ENCODE assay signal across 11 cellular contexts in genomic region chr6:121439456-121440250, GRCh38. TPM values are rescaled to one million over a fixed set of nuclear protein-coding genes. Genes with fewer than 3 reads are reported as not detected.
DNase-seq lines count a peak whose midpoint lies in the region; ATAC-seq and TF ChIP-seq lines count a peak whose summit lies in the region.
"Had no signal": no experiment of that assay in that cellular context is flagged by ENCODE, and none has a peak within 500 bp of the region (broad histone marks: within the 10 kb centered on the region; RNA-seq: fewer than 3 reads in every experiment).

No MANE protein-coding gene starts in this region.

- H3K79me2 ChIP-seq in hepatocyte = peaks cover 90% of the 10 kb centered on the region

- H3K4me1 ChIP-seq in adrenal gland (replicated peaks in 1 of 2) = peaks cover 4 to 45% of the 10 kb centered on the region in 2 donors
- no peaks in the 10 kb centered on the region for H3K4me1 ChIP-seq in hepatocyte (ENCODE audit: insufficient read depth)
- peaks cover 0 to 9% (median 0%) of the 10 kb centered on the region in 4 donors for H3K4me1 ChIP-seq in right lobe of liver

- no peaks in the 10 kb centered on the region for H3K9me3 Mint-ChIP-seq in Calu3 (ENCODE audit: low read depth, unreplicated experiment)
- H3K9me3 Mint-ChIP-seq: activated naive CD8-positive, alpha-beta T cell treated with anti-CD3 and anti-CD28 coated beads, Interleukin-2, amount 10 ng/mL, durations not matched to agents 7 days and 5 days had no signal

- intact Hi-C loops in Calu3 (cut with micrococcal nuclease; ENCODE audit: unreplicated experiment) (loop anchor here (5.0 to 10.0 kb wide), 4 partner anchors 53 to 255 kb away; no protein-coding TSS in a partner anchor), adrenal gland (cut with DNase I) (loop anchor here (10.0 kb wide), 2 partner anchors 255 to 415 kb away; no protein-coding TSS in a partner anchor), right lobe of liver (cut with DNase I) (loop anchor here in 1 of 2 donors (10.0 kb wide), 1 partner anchor 595 kb away; no protein-coding TSS in a partner anchor)

- TF ChIP-seq CTCF in Calu3 (IDR thresholded peaks at IDR 0.05; ENCODE audit: unreplicated experiment) (no peak), adrenal gland (IDR thresholded peaks at IDR 0.05) (no peak), hepatocyte (IDR thresholded peaks at IDR 0.05; ENCODE audit: poor library complexity) (no peak), right lobe of liver (IDR thresholded peaks at IDR 0.05) (no peak)

- no peaks in the 10 kb centered on the region for H3K9me2 ChIP-seq in hepatocyte (replicated peaks; ENCODE audit: insufficient read depth)

- H3K36me3 ChIP-seq in adrenal gland (replicated peaks in 1 of 2) (no peaks in the 10 kb centered on the region), hepatocyte (replicated peaks; ENCODE audit: insufficient read depth, low read depth) (no peaks in the 10 kb centered on the region), right lobe of liver (no peaks in the 10 kb centered on the region)

- peaks cover 38% of the 10 kb centered on the region for H3K36me3 Mint-ChIP-seq in Calu3 (ENCODE audit: insufficient read depth, unreplicated experiment)
- H3K36me3 Mint-ChIP-seq: activated naive CD8-positive, alpha-beta T cell treated with anti-CD3 and anti-CD28 coated beads, Interleukin-2, amount 10 ng/mL, durations not matched to agents 7 days and 5 days had no signal

- peak overlapping the region in 3 of 4 donors; percentile 29 to 91 (median 69) for H3K4me3 ChIP-seq in adrenal gland
- no peak overlapping the region for H3K4me3 ChIP-seq in hepatocyte
- peak overlapping the region; percentile 2 for H3K4me3 ChIP-seq in skeletal muscle cell (ENCODE audit: low read depth, low read length)
- H3K4me3 ChIP-seq in right lobe of liver = no peak overlapping the region

- H3K9me3 ChIP-seq in adrenal gland (replicated peaks in 1 of 3) = no peaks in the 10 kb centered on the region
- H3K9me3 ChIP-seq in hepatocyte (ENCODE audit: low read depth) = no peaks in the 10 kb centered on the region
- H3K9me3 ChIP-seq in right lobe of liver = no peaks in the 10 kb centered on the region

- peak overlapping the region; percentile 94 for H3K4me3 Mint-ChIP-seq in Calu3 (ENCODE audit: low read depth, unreplicated experiment)
- H3K4me3 Mint-ChIP-seq: activated naive CD8-positive, alpha-beta T cell treated with anti-CD3 and anti-CD28 coated beads, Interleukin-2, amount 10 ng/mL, durations not matched to agents 7 days and 5 days had no signal

- peak overlapping the region in 4 of 5 donors; percentile 18 to 88 (median 68) for H3K27ac ChIP-seq in adrenal gland
- peak overlapping the region; percentile 90 for H3K27ac ChIP-seq in hepatocyte
- H3K27ac ChIP-seq in right lobe of liver = no peak overlapping the region

- CTCF ChIA-PET in Calu3 (lab: Charles Lee) = no interaction called here

- peak overlapping the region; percentile 77 for H3K4me2 ChIP-seq in hepatocyte

- H3K27me3 ChIP-seq in adrenal gland (no peaks in the 10 kb centered on the region), hepatocyte (no peaks in the 10 kb centered on the region), right lobe of liver (peaks cover 0 to 7% of the 10 kb centered on the region in 2 donors)

- H3K27me3 Mint-ChIP-seq in Calu3 (ENCODE audit: unreplicated experiment) = no peaks in the 10 kb centered on the region

- TF ChIP-seq POLR2A in adrenal gland (IDR thresholded peaks at IDR 0.05) = peak in 1 of 2 donors; percentile 19
- TF ChIP-seq POLR2A in right lobe of liver (IDR thresholded peaks at IDR 0.05) = no peak

- BruUV-seq in Calu3 (replicated peaks; lab: Mats Ljungman, UMichigan) = no TSS peak

- no peak for ATAC-seq in HG02938 (IDR thresholded peaks at IDR 0.05; ENCODE audit: unreplicated experiment)
- ATAC-seq in right lobe of liver = no peak
- no peak for ATAC-seq in HG02763 (IDR thresholded peaks at IDR 0.05; ENCODE audit: unreplicated experiment)

- WGBS in adrenal gland, 4 donors = 23 to 47% (median 31%) methylated on average over 5 of the region's 5 CpGs
- 32% methylated on average over 5 of the region's 5 CpGs for WGBS in hepatocyte (ENCODE audit: low lambda C conversion rate, missing lambda C conversion rate)
- 48% methylated on average over 5 of the region's 5 CpGs for WGBS in right lobe of liver (ENCODE audit: insufficient coverage, low coverage, low lambda C conversion rate, missing lambda C conversion rate)

- DNase-seq in Calu3 (no peak), adrenal gland (no peak), hepatocyte (ENCODE audit: low spot score) (no peak), skeletal muscle cell (ENCODE audit: low read depth) (no peak), NCI-H146 (lab: John Stamatoyannopoulos, UW) (no peak), right lobe of liver (no peak)
- DNase-seq: activated CD8-positive, alpha-beta memory T cell treated with anti-CD3 and anti-CD28 coated beads for 24 hours; activated naive CD8-positive, alpha-beta T cell treated with anti-CD3 and anti-CD28 coated beads, Interleukin-2, amount 10 ng/mL, durations not matched to agents 7 days and 5 days; NCI-H1105 treated with DMSO at 0.1 percent for 48 hours had no signal

- H2AFZ ChIP-seq in hepatocyte = no peak overlapping the region

- peak overlapping the region; percentile 30 for H3K27ac Mint-ChIP-seq in Calu3 (ENCODE audit: unreplicated experiment)
- H3K27ac Mint-ChIP-seq: activated naive CD8-positive, alpha-beta T cell treated with anti-CD3 and anti-CD28 coated beads, Interleukin-2, amount 10 ng/mL, durations not matched to agents 7 days and 5 days had no signal

- H4K20me1 ChIP-seq in hepatocyte (ENCODE audit: insufficient read depth, poor library complexity, severe bottlenecking) = peaks cover 38% of the 10 kb centered on the region

- H3K4me1 Mint-ChIP-seq in Calu3 (ENCODE audit: low read depth, unreplicated experiment) = peaks cover 28% of the 10 kb centered on the region

RNA-seq across cellular contexts. Expression of gene GJA1, which starts 4.2 kb away (rescaled TPM):
- total RNA-seq in Calu3 (2022) = 147 and 211 TPM in 2 replicates
- 100 to 1,000 TPM; 330 to 893 (median 615) TPM for total RNA-seq in adrenal gland
- 100 to 1,000 TPM in 2 of 3 donors, 10 to 100 TPM in 1; 80.7 to 805 (median 130) TPM for polyA plus RNA-seq in adrenal gland
- 248 and 266 TPM in 2 replicates for total RNA-seq in hepatocyte
- 86.0 and 91.5 TPM in 2 replicates for polyA plus RNA-seq in hepatocyte
- 1 to 10 TPM in 5 of 6 experiments, under 1 TPM in 1; 0.64 to 7.5 (median 2.0) TPM for total RNA-seq in right lobe of liver
- total RNA-seq: activated naive CD8-positive, alpha-beta T cell treated with anti-CD3 and anti-CD28 coated beads, Interleukin-2, amount 10 ng/mL, durations not matched to agents 7 days and 5 days had no signal

Comparison
In these comparisons a context has a peak if more than half of its experiments do, and no peak if none do; other contexts are left out.
1. H3K27ac ChIP-seq: peak in adrenal gland (4 of 5) and hepatocyte (single experiment); none in right lobe of liver (0 of 3).
2. H3K4me3 ChIP-seq: peak in adrenal gland (3 of 4) and skeletal muscle cell (single experiment); none in hepatocyte (single experiment) and right lobe of liver (0 of 3).
3. RNA of gene GJA1, which starts 4.2 kb away (total RNA-seq): 330 to 893 TPM in adrenal gland, 248 to 266 TPM in hepatocyte and 147 to 211 TPM in Calu3; 0.64 to 7.5 TPM in right lobe of liver; every median in the first group is over 10 times any median in the second.